Comparison of ENCODE assay signal across 14 cellular contexts in genomic region chr2:227623225-227623624, GRCh38. TPM values are rescaled to one million over a fixed set of nuclear protein-coding genes. Genes with fewer than 3 reads are reported as not detected.
DNase-seq lines count a peak whose midpoint lies in the region; ATAC-seq and TF ChIP-seq lines count a peak whose summit lies in the region.
"Had no signal": no experiment of that assay in that cellular context is flagged by ENCODE, and none has a peak within 500 bp of the region (broad histone marks: within the 10 kb centered on the region; RNA-seq: fewer than 3 reads in every experiment).

No MANE protein-coding gene starts in this region.

- H3K9me3 Mint-ChIP-seq in chondrocyte (ENCODE audit: low read depth) (no peaks in the 10 kb centered on the region), immature natural killer cell (no peaks in the 10 kb centered on the region)
- H3K9me3 Mint-ChIP-seq: activated CD4-positive, alpha-beta memory T cell treated with anti-CD3 and anti-CD28 coated beads, Interleukin-2, amount 10 ng/mL, durations not matched to agents 7 days and 5 days had no signal

- H3K27me3 Mint-ChIP-seq in chondrocyte (ENCODE audit: low read depth) = no peaks in the 10 kb centered on the region
- peaks cover 2 to 6% (median 2%) of the 10 kb centered on the region in 3 donors for H3K27me3 Mint-ChIP-seq in immature natural killer cell (ENCODE audit: low read depth in 3 of 3)

- no peak for ATAC-seq in HG03095 (IDR thresholded peaks at IDR 0.05; ENCODE audit: unreplicated experiment)
- no peak for ATAC-seq in HG02759 (IDR thresholded peaks at IDR 0.05; ENCODE audit: unreplicated experiment)
- ATAC-seq: gastroesophageal sphincter had no signal

- peak; percentile 18 for DNase-seq in AG09309 (ENCODE audit: low read depth)
- peak; percentile 56 for DNase-seq in LoVo (ENCODE audit: low spot score)
- no peak for DNase-seq in chondrocyte (ENCODE audit: low spot score)
- peak; percentile 10 for DNase-seq in kidney glomerular epithelial cell (lab: John Stamatoyannopoulos, UW)
- no peak for DNase-seq in immature natural killer cell
- DNase-seq in GF-D8 (lab: John Stamatoyannopoulos, UW) = no peak
- DNase-seq: activated CD4-positive, alpha-beta memory T cell treated with anti-CD3 and anti-CD28 coated beads, Interleukin-2, amount 10 ng/mL, durations not matched to agents 7 days and 5 days; NCI-H345; OCI-M1 had no signal

- TF ChIP-seq CTCF in AG09309 (IDR thresholded peaks at IDR 0.05; ENCODE audit: control insufficient read depth, insufficient read depth, low read depth, low read length, missing control alignments) (no peak), chondrocyte (IDR thresholded peaks at IDR 0.05) (no peak)

- H3K4me3 Mint-ChIP-seq in chondrocyte (ENCODE audit: unreplicated experiment) (no peak overlapping the region), immature natural killer cell (no peak overlapping the region)
- H3K4me3 Mint-ChIP-seq: activated CD4-positive, alpha-beta memory T cell treated with anti-CD3 and anti-CD28 coated beads, Interleukin-2, amount 10 ng/mL, durations not matched to agents 7 days and 5 days had no signal

- H3K36me3 Mint-ChIP-seq in chondrocyte (ENCODE audit: low read depth) (no peaks in the 10 kb centered on the region), immature natural killer cell (no peaks in the 10 kb centered on the region)

- H3K4me1 Mint-ChIP-seq in chondrocyte (ENCODE audit: low read depth) (peaks cover 9% of the 10 kb centered on the region), immature natural killer cell (no peaks in the 10 kb centered on the region)

- H3K27ac Mint-ChIP-seq in chondrocyte (ENCODE audit: unreplicated experiment) (peak overlapping the region; percentile 77), immature natural killer cell (no peak overlapping the region)
- H3K27ac Mint-ChIP-seq: activated CD4-positive, alpha-beta memory T cell treated with anti-CD3 and anti-CD28 coated beads, Interleukin-2, amount 10 ng/mL, durations not matched to agents 7 days and 5 days had no signal

- H3K4me3 ChIP-seq in AG09309 (ENCODE audit: control insufficient read depth, low read depth, low read length) = no peak overlapping the region
- H3K4me3 ChIP-seq: gastroesophageal sphincter had no signal

RNA-seq across cellular contexts. Expression of gene SCYGR4, which starts 5.9 kb away (rescaled TPM):
- total RNA-seq in chondrocyte = not detected in 3 replicates
- not detected for polyA plus RNA-seq in immature natural killer cell
- total RNA-seq: activated CD4-positive, alpha-beta memory T cell treated with anti-CD3 and anti-CD28 coated beads, Interleukin-2, amount 10 ng/mL, durations not matched to agents 7 days and 5 days; T-helper 2 cell treated with Interferon-gamma antibody and Interleukin-4, amounts not matched to agents 100 ng/mL and 5 ng/mL, for 36 hours had no signal

RNA-seq across cellular contexts. Expression of gene SCYGR3, which starts 8.6 kb away (rescaled TPM):
- not detected in 3 replicates for total RNA-seq in chondrocyte
- polyA plus RNA-seq in immature natural killer cell = not detected
- total RNA-seq: activated CD4-positive, alpha-beta memory T cell treated with anti-CD3 and anti-CD28 coated beads, Interleukin-2, amount 10 ng/mL, durations not matched to agents 7 days and 5 days; gastroesophageal sphincter; T-helper 2 cell treated with Interferon-gamma antibody and Interleukin-4, amounts not matched to agents 100 ng/mL and 5 ng/mL, for 36 hours had no signal

RNA-seq across cellular contexts. Expression of gene SCYGR2, which starts 24.5 kb away (rescaled TPM):
- not detected in 3 replicates for total RNA-seq in chondrocyte
- not detected for polyA plus RNA-seq in immature natural killer cell
- total RNA-seq: activated CD4-positive, alpha-beta memory T cell treated with anti-CD3 and anti-CD28 coated beads, Interleukin-2, amount 10 ng/mL, durations not matched to agents 7 days and 5 days; gastroesophageal sphincter; T-helper 2 cell treated with Interferon-gamma antibody and Interleukin-4, amounts not matched to agents 100 ng/mL and 5 ng/mL, for 36 hours had no signal

RNA-seq across cellular contexts. Expression of gene SCYGR5, which starts 43.4 kb away (rescaled TPM):
- total RNA-seq in chondrocyte = not detected in 3 replicates
- polyA plus RNA-seq in immature natural killer cell = not detected
- total RNA-seq: activated CD4-positive, alpha-beta memory T cell treated with anti-CD3 and anti-CD28 coated beads, Interleukin-2, amount 10 ng/mL, durations not matched to agents 7 days and 5 days; gastroesophageal sphincter; lower leg skin; T-helper 2 cell treated with Interferon-gamma antibody and Interleukin-4, amounts not matched to agents 100 ng/mL and 5 ng/mL, for 36 hours had no signal

Comparison
In these comparisons a context has a peak if more than half of its experiments do, and no peak if none do; other contexts are left out.
1. DNase-seq: peak in AG09309 (single experiment), LoVo (single experiment) and kidney glomerular epithelial cell (single experiment); none in chondrocyte (single experiment), immature natural killer cell (0 of 3) and GF-D8 (single experiment).